Comparison of ENCODE assay signal across 11 cellular contexts in the genomic region with DNA sequence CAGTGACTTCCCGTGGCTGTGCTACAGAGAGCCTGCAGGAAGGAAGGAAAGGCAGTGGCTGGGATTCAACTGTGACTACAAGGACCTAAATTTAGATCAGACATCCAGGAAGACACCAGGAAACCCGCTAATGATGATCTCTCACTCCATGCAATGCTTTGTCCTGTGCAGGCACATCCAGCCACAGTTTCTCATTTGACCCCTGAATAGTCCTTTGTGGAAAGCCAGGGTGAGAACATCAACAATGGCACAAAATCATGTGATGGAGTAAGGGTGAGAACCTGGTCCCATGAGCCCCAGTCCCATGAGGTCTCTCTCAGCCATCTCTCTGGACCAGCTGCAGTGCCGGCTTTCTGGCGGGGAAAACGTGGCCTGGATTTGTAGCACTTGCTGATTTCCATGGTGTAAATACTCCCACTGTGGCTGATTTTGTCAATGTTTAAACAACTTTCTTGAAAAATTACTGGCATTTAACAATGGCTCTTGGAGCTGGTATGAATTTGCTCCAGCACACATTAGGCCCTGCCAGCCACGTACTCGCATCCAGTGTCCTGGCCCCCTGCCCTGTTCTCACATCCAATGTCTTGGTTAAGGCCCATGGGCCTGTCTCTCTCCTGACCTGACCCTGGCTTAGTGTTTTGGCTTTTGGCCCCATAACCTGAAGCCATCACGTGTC.
DNase-seq lines count a peak whose midpoint lies in the region; FAIRE-seq and TF ChIP-seq lines count a peak whose summit lies in the region.
"Had no signal": no experiment of that assay in that cellular context is flagged by ENCODE, and none has a peak within 500 bp of the region (broad histone marks: within the 10 kb centered on the region; RNA-seq: fewer than 3 reads in every experiment).

No MANE protein-coding gene starts in this region.

- no peaks in the 10 kb centered on the region for H3K9me3 ChIP-seq in KOPT-K1 (ENCODE audit: insufficient read depth, low read length, poor library complexity, severe bottlenecking)
- H3K9me3 ChIP-seq: spleen had no signal

- no peak for FAIRE-seq in GM12891 (lab: Jason Lieb, UNC)

- no peak for TF ChIP-seq POLR2A in GM12891 (IDR thresholded peaks at IDR 0.05; ENCODE audit: low read depth, low read length)

- no peaks in the 10 kb centered on the region for H3K36me3 ChIP-seq in KOPT-K1 (ENCODE audit: insufficient read depth, low read length)
- H3K36me3 ChIP-seq: spleen had no signal

- H3K4me3 ChIP-seq in coronary artery (no peak overlapping the region), skin epidermis (no peak overlapping the region)
- H3K4me3 ChIP-seq: spleen had no signal

- H3K27ac ChIP-seq in KOPT-K1 (ENCODE audit: low read depth, low read length, poor library complexity, severe bottlenecking), result peak overlapping the region; percentile 78
- H3K27ac ChIP-seq in coronary artery, result peak overlapping the region in 1 of 2 donors; percentile 65
- H3K27ac ChIP-seq in skin epidermis, result peak overlapping the region in 16 of 21 experiments; percentile 1 to 86 (median 50)

- TF ChIP-seq CTCF in coronary artery (IDR thresholded peaks at IDR 0.05), result no peak

- peak; percentile 72 for DNase-seq in coronary artery (ENCODE audit: low spot score)
- peak; percentile 14 for DNase-seq in left kidney (ENCODE audit: low read depth, low spot score)
- no peak for DNase-seq in HPDE6-E6E7 (ENCODE audit: extremely low spot score)
- no peak for DNase-seq in stimulated activated CD4-positive, alpha-beta T cell treated with anti-CD3 and anti-CD28 coated beads, Interleukin-2, amount 100 ng/mL, for 48 hours
- no peak for DNase-seq in GM12891 (ENCODE audit: insufficient read length, low spot score)
- DNase-seq in GF-D8 (lab: John Stamatoyannopoulos, UW), result no peak
- DNase-seq: activated CD8-positive, alpha-beta memory T cell treated with anti-CD3 and anti-CD28 coated beads, Interleukin-2, amount 10 ng/mL, durations not matched to agents 7 days and 5 days; NCI-H1436 treated with DMSO at 0.1 percent for 48 hours; spleen had no signal

TF ChIP-seq in GM12891, 5 proteins besides CTCF, POLR2A, EP300 and RAD21:
- TF ChIP-seq POU2F2 (IDR thresholded peaks at IDR 0.05; ENCODE audit: low read depth, low read length), result no peak
- TF ChIP-seq TAF1 (IDR thresholded peaks at IDR 0.05; ENCODE audit: low read depth, low read length), result no peak
- no peak for TF ChIP-seq SPI1 (IDR thresholded peaks at IDR 0.05; ENCODE audit: low read depth, low read length)
- no peak for TF ChIP-seq PAX5 (IDR thresholded peaks at IDR 0.05; ENCODE audit: insufficient read depth, low read length, severe bottlenecking)
- TF ChIP-seq POLR2AphosphoS5 (IDR thresholded peaks at IDR 0.05; ENCODE audit: low read depth, low read length), result no peak

Comparison
In these comparisons a context has a peak if more than half of its experiments do, and no peak if none do; other contexts are left out.
1. DNase-seq: peak in coronary artery (single experiment) and left kidney (single experiment); none in HPDE6-E6E7 (single experiment), stimulated activated CD4-positive, alpha-beta T cell treated with anti-CD3 and anti-CD28 coated beads, Interleukin-2, amount 100 ng/mL, for 48 hours (0 of 2), GM12891 (single experiment) and GF-D8 (single experiment).